Comparison of ENCODE assay signal across 20 cellular contexts in the genomic region with DNA sequence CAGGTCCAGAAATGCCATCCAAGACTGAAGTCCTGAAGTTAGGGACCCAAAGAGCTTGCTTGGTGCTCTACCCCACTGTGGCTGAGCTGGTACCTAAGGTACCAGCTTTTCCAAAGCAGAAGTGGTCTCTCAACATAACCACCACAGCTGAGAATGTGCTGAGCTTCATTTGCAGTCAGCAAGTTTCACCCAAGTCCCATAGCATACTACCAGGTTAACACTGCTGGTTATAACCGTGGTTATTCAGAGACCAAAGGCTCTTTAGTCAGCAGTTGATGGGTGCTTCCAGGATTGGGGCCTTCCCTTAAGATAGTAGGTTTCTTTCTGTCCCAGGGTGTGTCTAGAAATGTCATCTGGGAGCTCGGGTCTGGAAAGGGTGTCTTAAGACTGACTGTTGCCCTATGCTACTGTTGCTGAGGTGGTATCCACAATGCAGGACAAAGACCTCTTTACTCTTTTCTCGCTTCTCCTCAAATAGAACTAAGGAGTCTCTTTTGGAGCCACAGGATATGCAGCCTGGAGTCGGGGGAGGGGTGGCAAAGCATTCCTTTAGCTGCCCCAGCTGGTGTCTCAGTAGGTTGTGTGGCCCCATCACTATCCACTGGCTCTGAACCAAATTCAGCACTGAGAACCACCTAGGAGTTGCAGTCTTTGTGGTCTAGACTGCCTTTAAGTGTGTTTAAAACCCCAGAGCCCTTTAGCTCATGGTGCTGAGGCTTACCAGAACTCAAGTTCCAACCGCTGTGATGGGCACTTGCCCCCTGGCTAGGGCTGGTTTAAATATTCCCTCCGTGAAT.
"Had no signal": no experiment of that assay in that cellular context is flagged by ENCODE, and none has a peak within 500 bp of the region (broad histone marks: within the 10 kb centered on the region; RNA-seq: fewer than 3 reads in every experiment).

No MANE protein-coding gene starts in this region.

- ATAC-seq: activated CD8-positive, alpha-beta memory T cell treated with anti-CD3 and anti-CD28 coated beads, Interleukin-2, amount 10 ng/mL, durations not matched to agents 7 days and 5 days; body of pancreas; Right ventricle myocardium inferior; T-cell had no signal

- H3K27ac ChIP-seq: ascending aorta, body of pancreas, PC-9, SK-N-MC, VCaP had no signal

- H3K36me3 Mint-ChIP-seq: activated CD8-positive, alpha-beta memory T cell treated with anti-CD3 and anti-CD28 coated beads, Interleukin-2, amount 10 ng/mL, durations not matched to agents 7 days and 5 days; activated naive CD4-positive, alpha-beta T cell treated with anti-CD3 and anti-CD28 coated beads, Interleukin-2, amount 50 U/mL, for 24 hours; T-cell had no signal

- H3K27ac Mint-ChIP-seq: activated CD8-positive, alpha-beta memory T cell treated with anti-CD3 and anti-CD28 coated beads, Interleukin-2, amount 10 ng/mL, durations not matched to agents 7 days and 5 days; activated naive CD4-positive, alpha-beta T cell treated with anti-CD3 and anti-CD28 coated beads, Interleukin-2, amount 50 U/mL, for 24 hours; activated T-cell treated with anti-CD3 and anti-CD28 coated beads, Interleukin-2, amount 50 U/mL, for 24 hours; activated T-helper 1 cell treated with anti-CD3 and anti-CD28 coated beads, Interleukin-12 subunit alpha, Interleukin-12 subunit beta, Interleukin-2, Interleukin-4 antibody, amounts not matched to agents 30 ng/mL and 10 ng/mL and 1 ng/mL, durations not matched to agents 14 hours and 24 hours and 36 hours; T-cell had no signal

- H3K36me3 ChIP-seq: ascending aorta, MG63 had no signal

- H3K4me1 ChIP-seq: ascending aorta, body of pancreas had no signal

- H3K9me3 ChIP-seq: ascending aorta, body of pancreas, MG63 had no signal

- H3K27me3 ChIP-seq: ascending aorta, body of pancreas, MG63 had no signal

- H3K9me3 Mint-ChIP-seq: activated T-helper 1 cell treated with anti-CD3 and anti-CD28 coated beads, Interleukin-12 subunit alpha, Interleukin-12 subunit beta, Interleukin-2, Interleukin-4 antibody, amounts not matched to agents 30 ng/mL and 10 ng/mL and 1 ng/mL, durations not matched to agents 14 hours and 24 hours and 36 hours had no signal

- H3K4me3 ChIP-seq: ascending aorta, body of pancreas, MG63, PC-9, SK-N-MC had no signal

- H3K4me1 Mint-ChIP-seq: activated CD8-positive, alpha-beta memory T cell treated with anti-CD3 and anti-CD28 coated beads, Interleukin-2, amount 10 ng/mL, durations not matched to agents 7 days and 5 days; activated naive CD4-positive, alpha-beta T cell treated with anti-CD3 and anti-CD28 coated beads, Interleukin-2, amount 50 U/mL, for 24 hours; T-cell had no signal

- H3K4me3 Mint-ChIP-seq: activated CD8-positive, alpha-beta memory T cell treated with anti-CD3 and anti-CD28 coated beads, Interleukin-2, amount 10 ng/mL, durations not matched to agents 7 days and 5 days; activated naive CD4-positive, alpha-beta T cell treated with anti-CD3 and anti-CD28 coated beads, Interleukin-2, amount 50 U/mL, for 24 hours; activated T-cell treated with anti-CD3 and anti-CD28 coated beads, Interleukin-2, amount 50 U/mL, for 24 hours; activated T-helper 1 cell treated with anti-CD3 and anti-CD28 coated beads, Interleukin-12 subunit alpha, Interleukin-12 subunit beta, Interleukin-2, Interleukin-4 antibody, amounts not matched to agents 30 ng/mL and 10 ng/mL and 1 ng/mL, durations not matched to agents 14 hours and 24 hours and 36 hours; T-cell had no signal

- H2AFZ ChIP-seq: PC-9 had no signal

- H3K4me2 ChIP-seq: PC-9 had no signal

- H3K27me3 Mint-ChIP-seq: activated CD8-positive, alpha-beta memory T cell treated with anti-CD3 and anti-CD28 coated beads, Interleukin-2, amount 10 ng/mL, durations not matched to agents 7 days and 5 days; activated naive CD4-positive, alpha-beta T cell treated with anti-CD3 and anti-CD28 coated beads, Interleukin-2, amount 50 U/mL, for 24 hours; activated T-cell treated with anti-CD3 and anti-CD28 coated beads, Interleukin-2, amount 50 U/mL, for 24 hours; T-cell had no signal

- DNase-seq: activated CD4-positive, alpha-beta T cell treated with anti-CD3 and anti-CD28 coated beads for 4 hours; activated CD8-positive, alpha-beta memory T cell treated with anti-CD3 and anti-CD28 coated beads, Interleukin-2, amount 10 ng/mL, durations not matched to agents 7 days and 5 days; activated effector memory CD4-positive, alpha-beta T cell treated with Interleukin-2 at 50 U/mL for 16 hours; activated naive CD4-positive, alpha-beta T cell; activated T-cell treated with anti-CD3 and anti-CD28 coated beads, Interleukin-2, amount 50 U/mL, for 24 hours; body of pancreas; MG63; NCI-H1105; NCI-H1436 treated with DMSO at 0.1 percent for 48 hours; NCI-H187; NCI-H2081; NCI-H524; PC-9; T-cell had no signal
